1 cellular context compared by ENCODE assay signal in the genomic region with DNA sequence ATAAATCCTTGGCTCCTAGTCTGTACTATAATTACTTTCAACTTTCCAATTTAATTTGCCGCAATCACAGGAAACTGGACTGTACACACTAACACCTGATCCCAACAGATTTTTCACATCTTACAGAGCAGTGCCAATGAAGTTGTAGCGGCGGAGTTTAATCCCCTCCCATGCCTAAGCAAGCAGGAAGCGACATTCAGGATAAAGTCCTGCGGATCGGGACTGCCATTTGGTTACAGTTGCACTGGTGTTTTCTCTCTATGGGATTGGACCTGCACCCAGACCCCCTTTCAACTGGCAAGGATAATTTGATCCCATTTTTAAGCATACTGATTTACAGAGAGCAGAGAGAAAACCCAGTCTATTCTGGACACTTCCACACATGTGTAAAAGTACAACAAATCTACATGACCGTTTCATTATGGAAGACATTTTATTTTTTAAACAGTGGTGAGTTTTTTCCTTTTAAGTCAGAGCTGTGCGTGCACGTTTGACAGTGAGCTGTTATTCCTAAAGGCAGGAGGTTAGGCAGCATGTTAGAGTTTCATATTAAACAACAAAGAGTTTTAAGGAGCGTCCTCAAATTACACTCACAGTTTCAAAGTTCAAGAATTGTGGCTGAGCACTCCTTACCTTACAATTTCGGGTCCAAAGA.
TF ChIP-seq lines count a peak whose summit lies in the region.

No MANE protein-coding gene starts in this region.

TF ChIP-seq in HepG2, 621 proteins besides CTCF, POLR2A, EP300 and RAD21 (continued from another document and continues in another):
- TF ChIP-seq ISL2 (CRISPR knock-in tag; IDR thresholded peaks at IDR 0.05): 0 out of 2 replicates have a peak, but pooled peaks have one; percentile 15
- TF ChIP-seq HOXA7 (CRISPR knock-in tag; IDR thresholded peaks at IDR 0.05): no peak
- TF ChIP-seq, protein P1, sequence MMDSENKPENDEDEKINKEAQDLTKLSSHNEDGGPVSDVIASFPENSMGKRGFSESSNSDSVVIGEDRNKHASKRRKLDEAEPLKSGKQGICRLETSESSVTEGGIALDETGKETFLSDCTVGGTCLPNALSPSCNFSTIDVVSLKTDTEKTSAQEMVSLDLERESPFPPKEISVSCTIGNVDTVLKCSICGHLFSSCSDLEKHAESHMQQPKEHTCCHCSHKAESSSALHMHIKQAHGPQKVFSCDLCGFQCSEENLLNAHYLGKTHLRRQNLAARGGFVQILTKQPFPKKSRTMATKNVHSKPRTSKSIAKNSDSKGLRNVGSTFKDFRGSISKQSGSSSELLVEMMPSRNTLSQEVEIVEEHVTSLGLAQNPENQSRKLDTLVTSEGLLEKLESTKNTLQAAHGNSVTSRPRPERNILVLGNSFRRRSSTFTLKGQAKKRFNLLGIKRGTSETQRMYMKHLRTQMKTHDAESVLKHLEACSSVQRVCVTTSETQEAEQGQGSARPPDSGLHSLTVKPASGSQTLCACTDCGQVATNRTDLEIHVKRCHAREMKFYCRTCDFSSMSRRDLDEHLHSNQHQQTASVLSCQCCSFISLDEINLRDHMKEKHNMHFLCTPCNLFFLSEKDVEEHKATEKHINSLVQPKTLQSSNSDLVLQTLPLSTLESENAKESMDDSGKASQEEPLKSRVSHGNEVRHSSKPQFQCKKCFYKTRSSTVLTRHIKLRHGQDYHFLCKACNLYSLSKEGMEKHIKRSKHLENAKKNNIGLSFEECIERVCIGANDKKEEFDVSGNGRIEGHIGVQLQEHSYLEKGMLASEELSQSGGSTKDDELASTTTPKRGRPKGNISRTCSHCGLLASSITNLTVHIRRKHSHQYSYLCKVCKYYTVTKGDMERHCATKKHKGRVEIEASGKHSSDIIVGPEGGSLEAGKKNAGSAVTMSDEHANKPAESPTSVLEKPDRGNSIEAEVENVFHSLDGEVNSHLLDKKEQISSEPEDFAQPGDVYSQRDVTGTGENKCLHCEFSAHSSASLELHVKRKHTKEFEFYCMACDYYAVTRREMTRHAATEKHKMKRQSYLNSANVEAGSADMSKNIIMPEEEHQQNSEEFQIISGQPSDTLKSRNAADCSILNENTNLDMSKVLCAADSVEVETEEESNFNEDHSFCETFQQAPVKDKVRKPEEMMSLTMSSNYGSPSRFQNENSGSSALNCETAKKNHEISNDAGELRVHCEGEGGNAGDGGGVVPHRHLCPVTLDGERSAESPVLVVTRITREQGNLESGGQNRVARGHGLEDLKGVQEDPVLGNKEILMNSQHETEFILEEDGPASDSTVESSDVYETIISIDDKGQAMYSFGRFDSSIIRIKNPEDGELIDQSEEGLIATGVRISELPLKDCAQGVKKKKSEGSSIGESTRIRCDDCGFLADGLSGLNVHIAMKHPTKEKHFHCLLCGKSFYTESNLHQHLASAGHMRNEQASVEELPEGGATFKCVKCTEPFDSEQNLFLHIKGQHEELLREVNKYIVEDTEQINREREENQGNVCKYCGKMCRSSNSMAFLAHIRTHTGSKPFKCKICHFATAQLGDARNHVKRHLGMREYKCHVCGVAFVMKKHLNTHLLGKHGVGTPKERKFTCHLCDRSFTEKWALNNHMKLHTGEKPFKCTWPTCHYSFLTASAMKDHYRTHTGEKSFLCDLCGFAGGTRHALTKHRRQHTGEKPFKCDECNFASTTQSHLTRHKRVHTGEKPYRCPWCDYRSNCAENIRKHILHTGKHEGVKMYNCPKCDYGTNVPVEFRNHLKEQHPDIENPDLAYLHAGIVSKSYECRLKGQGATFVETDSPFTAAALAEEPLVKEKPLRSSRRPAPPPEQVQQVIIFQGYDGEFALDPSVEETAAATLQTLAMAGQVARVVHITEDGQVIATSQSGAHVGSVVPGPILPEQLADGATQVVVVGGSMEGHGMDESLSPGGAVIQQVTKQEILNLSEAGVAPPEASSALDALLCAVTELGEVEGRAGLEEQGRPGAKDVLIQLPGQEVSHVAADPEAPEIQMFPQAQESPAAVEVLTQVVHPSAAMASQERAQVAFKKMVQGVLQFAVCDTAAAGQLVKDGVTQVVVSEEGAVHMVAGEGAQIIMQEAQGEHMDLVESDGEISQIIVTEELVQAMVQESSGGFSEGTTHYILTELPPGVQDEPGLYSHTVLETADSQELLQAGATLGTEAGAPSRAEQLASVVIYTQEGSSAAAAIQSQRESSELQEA (CRISPR knock-in tag; IDR thresholded peaks at IDR 0.05; ENCODE audit: not compliant biosample characterization): no peak
- TF ChIP-seq FOXP1 (IDR thresholded peaks at IDR 0.05): no peak
- no peak for TF ChIP-seq FOXP1 (CRISPR knock-in tag; IDR thresholded peaks at IDR 0.05)
- TF ChIP-seq SMAD9 (CRISPR knock-in tag; IDR thresholded peaks at IDR 0.05): no peak
- TF ChIP-seq PCBP2 (optimal IDR thresholded peaks at IDR 0.05; ENCODE audit: low read depth, low read length, poor library complexity, severe bottlenecking): no peak
- TF ChIP-seq ZNF354B (CRISPR knock-in tag; IDR thresholded peaks at IDR 0.05): no peak
- TF ChIP-seq TOE1 (CRISPR knock-in tag; IDR thresholded peaks at IDR 0.05): no peak
- TF ChIP-seq, protein P2, sequence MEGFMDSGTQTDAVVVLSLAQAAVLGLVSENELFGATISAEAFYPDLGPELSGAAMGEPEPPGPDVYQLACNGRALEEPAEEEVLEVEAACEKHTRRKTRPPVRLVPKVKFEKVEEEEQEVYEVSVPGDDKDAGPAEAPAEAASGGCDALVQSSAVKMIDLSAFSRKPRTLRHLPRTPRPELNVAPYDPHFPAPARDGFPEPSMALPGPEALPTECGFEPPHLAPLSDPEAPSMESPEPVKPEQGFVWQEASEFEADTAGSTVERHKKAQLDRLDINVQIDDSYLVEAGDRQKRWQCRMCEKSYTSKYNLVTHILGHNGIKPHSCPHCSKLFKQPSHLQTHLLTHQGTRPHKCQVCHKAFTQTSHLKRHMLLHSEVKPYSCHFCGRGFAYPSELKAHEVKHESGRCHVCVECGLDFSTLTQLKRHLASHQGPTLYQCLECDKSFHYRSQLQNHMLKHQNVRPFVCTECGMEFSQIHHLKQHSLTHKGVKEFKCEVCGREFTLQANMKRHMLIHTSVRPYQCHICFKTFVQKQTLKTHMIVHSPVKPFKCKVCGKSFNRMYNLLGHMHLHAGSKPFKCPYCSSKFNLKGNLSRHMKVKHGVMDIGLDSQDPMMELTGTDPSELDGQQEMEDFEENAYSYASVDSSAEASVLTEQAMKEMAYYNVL (CRISPR knock-in tag; IDR thresholded peaks at IDR 0.05; ENCODE audit: borderline replicate concordance): no peak
- TF ChIP-seq GTF2F1 (IDR thresholded peaks at IDR 0.05; ENCODE audit: low read length): no peak
- TF ChIP-seq, protein P3, sequence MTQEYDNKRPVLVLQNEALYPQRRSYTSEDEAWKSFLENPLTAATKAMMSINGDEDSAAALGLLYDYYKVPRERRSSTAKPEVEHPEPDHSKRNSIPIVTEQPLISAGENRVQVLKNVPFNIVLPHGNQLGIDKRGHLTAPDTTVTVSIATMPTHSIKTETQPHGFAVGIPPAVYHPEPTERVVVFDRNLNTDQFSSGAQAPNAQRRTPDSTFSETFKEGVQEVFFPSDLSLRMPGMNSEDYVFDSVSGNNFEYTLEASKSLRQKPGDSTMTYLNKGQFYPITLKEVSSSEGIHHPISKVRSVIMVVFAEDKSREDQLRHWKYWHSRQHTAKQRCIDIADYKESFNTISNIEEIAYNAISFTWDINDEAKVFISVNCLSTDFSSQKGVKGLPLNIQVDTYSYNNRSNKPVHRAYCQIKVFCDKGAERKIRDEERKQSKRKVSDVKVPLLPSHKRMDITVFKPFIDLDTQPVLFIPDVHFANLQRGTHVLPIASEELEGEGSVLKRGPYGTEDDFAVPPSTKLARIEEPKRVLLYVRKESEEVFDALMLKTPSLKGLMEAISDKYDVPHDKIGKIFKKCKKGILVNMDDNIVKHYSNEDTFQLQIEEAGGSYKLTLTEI (CRISPR knock-in tag; conservative IDR thresholded peaks at IDR 0.05): no peak
- no peak for TF ChIP-seq MEIS1 (CRISPR knock-in tag; IDR thresholded peaks at IDR 0.05; ENCODE audit: borderline replicate concordance)
- TF ChIP-seq, protein P4, sequence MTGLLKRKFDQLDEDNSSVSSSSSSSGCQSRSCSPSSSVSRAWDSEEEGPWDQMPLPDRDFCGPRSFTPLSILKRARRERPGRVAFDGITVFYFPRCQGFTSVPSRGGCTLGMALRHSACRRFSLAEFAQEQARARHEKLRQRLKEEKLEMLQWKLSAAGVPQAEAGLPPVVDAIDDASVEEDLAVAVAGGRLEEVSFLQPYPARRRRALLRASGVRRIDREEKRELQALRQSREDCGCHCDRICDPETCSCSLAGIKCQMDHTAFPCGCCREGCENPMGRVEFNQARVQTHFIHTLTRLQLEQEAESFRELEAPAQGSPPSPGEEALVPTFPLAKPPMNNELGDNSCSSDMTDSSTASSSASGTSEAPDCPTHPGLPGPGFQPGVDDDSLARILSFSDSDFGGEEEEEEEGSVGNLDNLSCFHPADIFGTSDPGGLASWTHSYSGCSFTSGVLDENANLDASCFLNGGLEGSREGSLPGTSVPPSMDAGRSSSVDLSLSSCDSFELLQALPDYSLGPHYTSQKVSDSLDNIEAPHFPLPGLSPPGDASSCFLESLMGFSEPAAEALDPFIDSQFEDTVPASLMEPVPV (CRISPR knock-in tag; IDR thresholded peaks at IDR 0.05): no peak
- no peak for TF ChIP-seq ATRX (CRISPR knock-in tag; IDR thresholded peaks at IDR 0.05; ENCODE audit: borderline replicate concordance)
- TF ChIP-seq, protein P5, sequence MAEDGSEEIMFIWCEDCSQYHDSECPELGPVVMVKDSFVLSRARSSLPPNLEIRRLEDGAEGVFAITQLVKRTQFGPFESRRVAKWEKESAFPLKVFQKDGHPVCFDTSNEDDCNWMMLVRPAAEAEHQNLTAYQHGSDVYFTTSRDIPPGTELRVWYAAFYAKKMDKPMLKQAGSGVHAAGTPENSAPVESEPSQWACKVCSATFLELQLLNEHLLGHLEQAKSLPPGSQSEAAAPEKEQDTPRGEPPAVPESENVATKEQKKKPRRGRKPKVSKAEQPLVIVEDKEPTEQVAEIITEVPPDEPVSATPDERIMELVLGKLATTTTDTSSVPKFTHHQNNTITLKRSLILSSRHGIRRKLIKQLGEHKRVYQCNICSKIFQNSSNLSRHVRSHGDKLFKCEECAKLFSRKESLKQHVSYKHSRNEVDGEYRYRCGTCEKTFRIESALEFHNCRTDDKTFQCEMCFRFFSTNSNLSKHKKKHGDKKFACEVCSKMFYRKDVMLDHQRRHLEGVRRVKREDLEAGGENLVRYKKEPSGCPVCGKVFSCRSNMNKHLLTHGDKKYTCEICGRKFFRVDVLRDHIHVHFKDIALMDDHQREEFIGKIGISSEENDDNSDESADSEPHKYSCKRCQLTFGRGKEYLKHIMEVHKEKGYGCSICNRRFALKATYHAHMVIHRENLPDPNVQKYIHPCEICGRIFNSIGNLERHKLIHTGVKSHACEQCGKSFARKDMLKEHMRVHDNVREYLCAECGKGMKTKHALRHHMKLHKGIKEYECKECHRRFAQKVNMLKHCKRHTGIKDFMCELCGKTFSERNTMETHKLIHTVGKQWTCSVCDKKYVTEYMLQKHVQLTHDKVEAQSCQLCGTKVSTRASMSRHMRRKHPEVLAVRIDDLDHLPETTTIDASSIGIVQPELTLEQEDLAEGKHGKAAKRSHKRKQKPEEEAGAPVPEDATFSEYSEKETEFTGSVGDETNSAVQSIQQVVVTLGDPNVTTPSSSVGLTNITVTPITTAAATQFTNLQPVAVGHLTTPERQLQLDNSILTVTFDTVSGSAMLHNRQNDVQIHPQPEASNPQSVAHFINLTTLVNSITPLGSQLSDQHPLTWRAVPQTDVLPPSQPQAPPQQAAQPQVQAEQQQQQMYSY (CRISPR knock-in tag; IDR thresholded peaks at IDR 0.05): peak; percentile 35
- peak; percentile 50; the same call in 1 of the 2 replicates for TF ChIP-seq KMT2B (CRISPR knock-in tag; IDR thresholded peaks at IDR 0.05)
- TF ChIP-seq ZNF598 (CRISPR knock-in tag; IDR thresholded peaks at IDR 0.05; ENCODE audit: borderline replicate concordance): no peak
- TF ChIP-seq ZNF180 (CRISPR knock-in tag; IDR thresholded peaks at IDR 0.05; ENCODE audit: borderline replicate concordance, low read depth): no peak
- no peak for TF ChIP-seq ZBTB3 (CRISPR knock-in tag; IDR thresholded peaks at IDR 0.05; ENCODE audit: borderline replicate concordance, low read depth)
- no peak for TF ChIP-seq ZNF549 (CRISPR knock-in tag; IDR thresholded peaks at IDR 0.05)
- no peak for TF ChIP-seq NCOR1 (IDR thresholded peaks at IDR 0.05; ENCODE audit: borderline replicate concordance, low read length)
- no peak for TF ChIP-seq ZNF878 (CRISPR knock-in tag; IDR thresholded peaks at IDR 0.05)
- no peak for TF ChIP-seq ZNF547 (CRISPR knock-in tag; IDR thresholded peaks at IDR 0.05)
- TF ChIP-seq NFKBIZ (CRISPR knock-in tag; IDR thresholded peaks at IDR 0.05): no peak
- TF ChIP-seq POLR2AphosphoS2 (IDR thresholded peaks at IDR 0.05; ENCODE audit: low read depth, low read length): no peak
- TF ChIP-seq ZNF775 (CRISPR knock-in tag; IDR thresholded peaks at IDR 0.05; ENCODE audit: borderline replicate concordance): 0 out of 2 replicates have a peak, but pooled peaks have one; percentile 46
- TF ChIP-seq MED1 (CRISPR knock-in tag; IDR thresholded peaks at IDR 0.05): peak; percentile 7; the same call in 1 of the 2 replicates
- TF ChIP-seq, protein P6, sequence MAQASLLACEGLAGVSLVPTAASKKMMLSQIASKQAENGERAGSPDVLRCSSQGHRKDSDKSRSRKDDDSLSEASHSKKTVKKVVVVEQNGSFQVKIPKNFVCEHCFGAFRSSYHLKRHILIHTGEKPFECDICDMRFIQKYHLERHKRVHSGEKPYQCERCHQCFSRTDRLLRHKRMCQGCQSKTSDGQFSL (CRISPR knock-in tag; IDR thresholded peaks at IDR 0.05): no peak
- TF ChIP-seq NR2C2 (CRISPR knock-in tag; IDR thresholded peaks at IDR 0.05; ENCODE audit: borderline replicate concordance): no peak
- no peak for TF ChIP-seq ZNF124 (CRISPR knock-in tag; IDR thresholded peaks at IDR 0.05)
- no peak for TF ChIP-seq PAX8 (CRISPR knock-in tag; IDR thresholded peaks at IDR 0.05; ENCODE audit: borderline replicate concordance)
- no peak for TF ChIP-seq ZNF83 (CRISPR knock-in tag; IDR thresholded peaks at IDR 0.05; ENCODE audit: borderline replicate concordance)
- TF ChIP-seq, protein P7, sequence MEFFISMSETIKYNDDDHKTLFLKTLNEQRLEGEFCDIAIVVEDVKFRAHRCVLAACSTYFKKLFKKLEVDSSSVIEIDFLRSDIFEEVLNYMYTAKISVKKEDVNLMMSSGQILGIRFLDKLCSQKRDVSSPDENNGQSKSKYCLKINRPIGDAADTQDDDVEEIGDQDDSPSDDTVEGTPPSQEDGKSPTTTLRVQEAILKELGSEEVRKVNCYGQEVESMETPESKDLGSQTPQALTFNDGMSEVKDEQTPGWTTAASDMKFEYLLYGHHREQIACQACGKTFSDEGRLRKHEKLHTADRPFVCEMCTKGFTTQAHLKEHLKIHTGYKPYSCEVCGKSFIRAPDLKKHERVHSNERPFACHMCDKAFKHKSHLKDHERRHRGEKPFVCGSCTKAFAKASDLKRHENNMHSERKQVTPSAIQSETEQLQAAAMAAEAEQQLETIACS (CRISPR knock-in tag; IDR thresholded peaks at IDR 0.05): no peak
- TF ChIP-seq KDM5A (IDR thresholded peaks at IDR 0.05; ENCODE audit: borderline replicate concordance, low read length): peak; percentile 26; the same call in 1 of the 2 replicates
- no peak for TF ChIP-seq SAFB2 (CRISPR knock-in tag; IDR thresholded peaks at IDR 0.05; ENCODE audit: borderline replicate concordance, low read depth)
- TF ChIP-seq, protein P8, sequence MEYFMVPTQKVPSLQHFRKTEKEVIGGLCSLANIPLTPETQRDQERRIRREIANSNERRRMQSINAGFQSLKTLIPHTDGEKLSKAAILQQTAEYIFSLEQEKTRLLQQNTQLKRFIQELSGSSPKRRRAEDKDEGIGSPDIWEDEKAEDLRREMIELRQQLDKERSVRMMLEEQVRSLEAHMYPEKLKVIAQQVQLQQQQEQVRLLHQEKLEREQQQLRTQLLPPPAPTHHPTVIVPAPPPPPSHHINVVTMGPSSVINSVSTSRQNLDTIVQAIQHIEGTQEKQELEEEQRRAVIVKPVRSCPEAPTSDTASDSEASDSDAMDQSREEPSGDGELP (IDR thresholded peaks at IDR 0.05; ENCODE audit: borderline replicate concordance, low read depth): no peak
- TF ChIP-seq IRF2 (CRISPR knock-in tag; IDR thresholded peaks at IDR 0.05): no peak
- TF ChIP-seq KMT2A (CRISPR knock-in tag; IDR thresholded peaks at IDR 0.05): peak; percentile 38
- no peak for TF ChIP-seq MEIS2 (CRISPR knock-in tag; IDR thresholded peaks at IDR 0.05)
